19 cellular contexts compared by ENCODE assay signal in genomic region chr7:32513205-32513604, GRCh38.
"Had no signal": no experiment of that assay in that cellular context is flagged by ENCODE, and none has a peak within 500 bp of the region (broad histone marks: within the 10 kb centered on the region; RNA-seq: fewer than 3 reads in every experiment).

No MANE protein-coding gene starts in this region.

- H3K4me3 Mint-ChIP-seq: brain; neural crest cell; stimulated activated effector memory CD8-positive, alpha-beta T cell treated with anti-CD3 and anti-CD28 coated beads, Interleukin-12 subunit alpha, Interleukin-12 subunit beta, amount 100 ng/mL, for 72 hours had no signal

- H3K27ac ChIP-seq: colonic mucosa, esophagus squamous epithelium, ovary, sigmoid colon, transverse colon, vagina had no signal

- H3K36me3 ChIP-seq: colonic mucosa, ovary, sigmoid colon, transverse colon, vagina had no signal

- ATAC-seq: left ventricle myocardium superior; stimulated activated effector memory CD8-positive, alpha-beta T cell treated with anti-CD3 and anti-CD28 coated beads, Interleukin-12 subunit alpha, Interleukin-12 subunit beta, amount 100 ng/mL, for 72 hours had no signal

- H3K27me3 Mint-ChIP-seq: brain had no signal

- H3K27me3 ChIP-seq: colonic mucosa, esophagus squamous epithelium, ovary, sigmoid colon, transverse colon, vagina had no signal

- H3K27ac Mint-ChIP-seq: stimulated activated effector memory CD8-positive, alpha-beta T cell treated with anti-CD3 and anti-CD28 coated beads, Interleukin-12 subunit alpha, Interleukin-12 subunit beta, amount 100 ng/mL, for 72 hours had no signal

- H3K4me1 ChIP-seq: colonic mucosa had no signal

- H3K9me3 Mint-ChIP-seq: stimulated activated effector memory CD8-positive, alpha-beta T cell treated with anti-CD3 and anti-CD28 coated beads, Interleukin-12 subunit alpha, Interleukin-12 subunit beta, amount 100 ng/mL, for 72 hours had no signal

- H3K9me3 ChIP-seq: colonic mucosa, ovary, sigmoid colon, transverse colon, vagina had no signal

- DNase-seq: activated CD4-positive, alpha-beta T cell treated with anti-CD3 and anti-CD28 coated beads, Interleukin-2, amount 50 U/mL, for 1 hour; activated naive CD4-positive, alpha-beta T cell treated with anti-CD3 and anti-CD28 coated beads, Interleukin-2, amount 50 U/mL, for 16 hours; activated T-cell treated with anti-CD3 and anti-CD28 coated beads for 4 hours; central memory CD4-positive, alpha-beta T cell; colonic mucosa; esophagus squamous epithelium; hippocampal formation; kidney glomerular epithelial cell; left ventricle myocardium superior; mesenchymal stem cell; ovary; sigmoid colon; stimulated activated CD4-positive, alpha-beta T cell treated with anti-CD3 and anti-CD28 coated beads, Interleukin-12 subunit alpha, Interleukin-12 subunit beta, amount 100 ng/mL, for 4 hours; stimulated activated CD4-positive, alpha-beta T cell treated with anti-CD3 and anti-CD28 coated beads, Interleukin-2, amount 100 ng/mL, for 24 hours; transverse colon had no signal

- H3K4me1 Mint-ChIP-seq: brain, neural crest cell had no signal

- H3K4me3 ChIP-seq: colonic mucosa, esophagus squamous epithelium, ovary, sigmoid colon, transverse colon, vagina had no signal
